ENCODE assay signal across 1 cellular context in the genomic region with DNA sequence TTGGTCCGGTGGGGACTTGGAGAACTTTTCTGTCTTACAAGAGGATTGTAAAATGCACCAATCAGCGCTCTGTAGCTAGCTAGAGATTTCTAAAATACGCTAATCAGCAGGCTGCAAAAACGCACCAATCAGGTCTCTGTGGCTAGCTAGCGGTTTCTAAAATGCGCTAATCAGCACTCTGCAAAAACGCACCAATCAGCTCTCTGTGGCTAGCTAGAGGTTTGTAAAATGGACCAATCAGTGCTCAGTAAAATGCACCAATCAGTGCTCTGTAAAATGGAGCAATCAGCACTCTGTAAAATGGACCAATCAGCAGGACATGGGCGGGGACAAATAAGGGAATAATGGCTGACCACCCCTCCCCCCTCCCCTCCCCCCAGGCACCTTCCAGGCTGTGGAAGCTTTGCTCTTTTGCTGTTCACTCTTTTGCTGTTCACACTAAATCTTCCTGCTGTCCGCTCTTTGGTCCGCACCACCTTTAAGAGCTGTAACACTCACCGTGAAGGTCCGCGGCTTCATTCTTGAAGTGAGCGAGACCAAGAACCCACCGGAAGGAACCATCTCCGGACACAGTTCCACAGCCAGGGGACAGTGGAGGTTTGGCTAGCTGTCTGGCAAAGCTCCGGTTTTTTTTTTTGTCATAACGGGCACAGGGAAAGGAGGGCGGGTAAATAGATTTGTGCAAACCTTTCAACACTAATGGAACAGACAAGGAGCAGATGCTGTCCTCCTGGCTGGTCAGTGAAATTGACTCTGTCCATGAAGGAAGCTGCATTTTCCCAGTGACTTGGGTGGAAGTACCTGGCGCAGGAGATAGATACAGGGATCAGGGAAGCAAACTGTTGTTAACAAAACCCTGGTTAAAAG.
TF ChIP-seq lines count a peak whose summit lies in the region.

No MANE protein-coding gene starts in this region.

TF ChIP-seq in A549, 52 proteins besides CTCF, POLR2A, EP300 and RAD21:
- TF ChIP-seq, protein P1, sequence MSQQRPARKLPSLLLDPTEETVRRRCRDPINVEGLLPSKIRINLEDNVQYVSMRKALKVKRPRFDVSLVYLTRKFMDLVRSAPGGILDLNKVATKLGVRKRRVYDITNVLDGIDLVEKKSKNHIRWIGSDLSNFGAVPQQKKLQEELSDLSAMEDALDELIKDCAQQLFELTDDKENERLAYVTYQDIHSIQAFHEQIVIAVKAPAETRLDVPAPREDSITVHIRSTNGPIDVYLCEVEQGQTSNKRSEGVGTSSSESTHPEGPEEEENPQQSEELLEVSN (IDR thresholded peaks at IDR 0.05; ENCODE audit: borderline replicate concordance, low read depth), result no peak
- TF ChIP-seq MAFK (IDR thresholded peaks at IDR 0.05; ENCODE audit: partially characterized antibody), result peak; percentile 34
